Comparison of ENCODE assay signal across 7 cellular contexts in genomic region chr19:15360015-15360414, GRCh38. TPM values are rescaled to one million over a fixed set of nuclear protein-coding genes. Genes with fewer than 3 reads are reported as not detected.
A peak's percentile ranks its signal among the peaks of the same experiment; 100 is the strongest.
DNase-seq lines count a peak whose midpoint lies in the region; ATAC-seq, FAIRE-seq and TF ChIP-seq lines count a peak whose summit lies in the region.
"Not testable (repeated sequence)": the region's sequence is repeated elsewhere in the genome, so short reads cannot be mapped to it uniquely, and the experiment has no call there.

No MANE protein-coding gene starts in this region.

- H3K4me2 ChIP-seq in astrocyte (ENCODE audit: low read length); mesenchymal stem cell (ENCODE audit: low read length, poor library complexity, severe bottlenecking); osteoblast (ENCODE audit: insufficient read depth, low read length): not testable (repeated sequence)

- H4K91ac ChIP-seq in mesenchymal stem cell (ENCODE audit: low read length), result not testable (repeated sequence)

- H3K4me1 ChIP-seq in astrocyte (ENCODE audit: insufficient read depth, low read length); cardiac muscle cell (ENCODE audit: low read depth); mesenchymal stem cell (ENCODE audit: control insufficient read depth, insufficient read depth, low read depth, low read length); osteoblast (ENCODE audit: insufficient read depth, low read length): not testable (repeated sequence)

- peak; percentile 59 for ATAC-seq in HG03439 (IDR thresholded peaks at IDR 0.05; ENCODE audit: unreplicated experiment)

- H3K27me3 Mint-ChIP-seq in activated CD4-positive, alpha-beta memory T cell treated with anti-CD3 and anti-CD28 coated beads, Interleukin-2, amount 10 ng/mL, durations not matched to agents 7 days and 5 days; astrocyte (ENCODE audit: low read depth, unreplicated experiment): not testable (repeated sequence)

- H3K36me3 ChIP-seq in astrocyte (ENCODE audit: insufficient read depth, low read length) (peaks cover 36% of the 10 kb centered on the region), cardiac muscle cell (peaks cover 37% of the 10 kb centered on the region), mesenchymal stem cell (ENCODE audit: control insufficient read depth in 1 of 2, insufficient read depth in 2 of 2, low read depth in 1 of 2, low read length in 2 of 2) (peaks cover 68 to 71% of the 10 kb centered on the region in 2 experiments), osteoblast (ENCODE audit: insufficient read depth, low read length) (peaks cover 56% of the 10 kb centered on the region)

- peak; percentile 63 for DNase-seq in GM12865 (ENCODE audit: low read depth)
- DNase-seq in activated CD4-positive, alpha-beta memory T cell treated with anti-CD3 and anti-CD28 coated beads, Interleukin-2, amount 10 ng/mL, durations not matched to agents 7 days and 5 days, result peak; percentile 21
- not testable (repeated sequence) for DNase-seq in astrocyte (ENCODE audit: low read depth); cardiac muscle cell (ENCODE audit: low read depth in 1 of 2, low spot score in 1 of 2); mesenchymal stem cell
- DNase-seq in osteoblast (ENCODE audit: insufficient read length, low spot score, missing footprints), result peak; percentile 2

- not testable (repeated sequence) for H2BK5ac ChIP-seq in mesenchymal stem cell (ENCODE audit: low read depth, low read length, poor library complexity, severe bottlenecking)

- H3K9me3 Mint-ChIP-seq in activated CD4-positive, alpha-beta memory T cell treated with anti-CD3 and anti-CD28 coated beads, Interleukin-2, amount 10 ng/mL, durations not matched to agents 7 days and 5 days; astrocyte (ENCODE audit: unreplicated experiment): not testable (repeated sequence)

- peaks cover 17% of the 10 kb centered on the region for H3K79me1 ChIP-seq in mesenchymal stem cell (replicated peaks; ENCODE audit: low read length, poor library complexity, severe bottlenecking)

- not testable (repeated sequence) for H4K8ac ChIP-seq in mesenchymal stem cell (ENCODE audit: low read length)

- POLR2A ChIA-PET in activated CD4-positive, alpha-beta memory T cell treated with anti-CD3 and anti-CD28 coated beads, Interleukin-2, amount 10 ng/mL, durations not matched to agents 7 days and 5 days (lab: Charles Lee), result interaction anchor here (1.0 to 5.7 kb wide), 5 partner anchors 11 to 73 kb away, joined by 3 to 49 read pairs (median 5); partner anchors contain the start of genes AKAP8 and BRD4

- not testable (repeated sequence) for H3K4me3 Mint-ChIP-seq in activated CD4-positive, alpha-beta memory T cell treated with anti-CD3 and anti-CD28 coated beads, Interleukin-2, amount 10 ng/mL, durations not matched to agents 7 days and 5 days; astrocyte (ENCODE audit: unreplicated experiment)

- H2BK15ac ChIP-seq in mesenchymal stem cell (ENCODE audit: low read depth, poor library complexity, severe bottlenecking), result not testable (repeated sequence)

- not testable (repeated sequence) for H3K9ac ChIP-seq in astrocyte (ENCODE audit: low read length)
- peak overlapping the region; percentile 9 for H3K9ac ChIP-seq in mesenchymal stem cell (ENCODE audit: low read length)

- H3K23ac ChIP-seq in mesenchymal stem cell (ENCODE audit: low read length in 2 of 2), result not testable (repeated sequence)

- not testable (repeated sequence) for H3K4me3 ChIP-seq in GM12865 (ENCODE audit: low read depth, low read length); astrocyte (ENCODE audit: insufficient read depth, low read depth, low read length); cardiac muscle cell; mesenchymal stem cell (ENCODE audit: insufficient read depth in 1 of 2, low read depth in 1 of 2, low read length in 2 of 2); osteoblast (ENCODE audit: insufficient read depth, low read length)

- H3K4ac ChIP-seq in mesenchymal stem cell (ENCODE audit: low read depth in 1 of 2, low read length in 2 of 2), result not testable (repeated sequence)

- not testable (repeated sequence) for H3K14ac ChIP-seq in mesenchymal stem cell (ENCODE audit: low read length in 2 of 2)

- H3K79me2 ChIP-seq in astrocyte (ENCODE audit: insufficient read depth, low read length); osteoblast (ENCODE audit: insufficient read depth, low read length): not testable (repeated sequence)

- not testable (repeated sequence) for H3K27ac ChIP-seq in astrocyte (ENCODE audit: low read depth, low read length); mesenchymal stem cell (ENCODE audit: low read length, poor library complexity, severe bottlenecking); osteoblast (ENCODE audit: low read depth, low read length)
- peak overlapping the region; percentile 18 for H3K27ac ChIP-seq in cardiac muscle cell

- H3K27me3 ChIP-seq in astrocyte (ENCODE audit: insufficient read depth, low read length); cardiac muscle cell; mesenchymal stem cell (ENCODE audit: control insufficient read depth in 1 of 2, insufficient read depth in 1 of 2, low read length in 2 of 2); osteoblast (ENCODE audit: insufficient read depth, low read length): not testable (repeated sequence)

- H2AFZ ChIP-seq in astrocyte (ENCODE audit: low read depth, low read length); mesenchymal stem cell (ENCODE audit: low read depth, low read length); osteoblast (ENCODE audit: low read length): not testable (repeated sequence)

- H3K27ac Mint-ChIP-seq in activated CD4-positive, alpha-beta memory T cell treated with anti-CD3 and anti-CD28 coated beads, Interleukin-2, amount 10 ng/mL, durations not matched to agents 7 days and 5 days, result peak overlapping the region; percentile 56
- H3K27ac Mint-ChIP-seq in astrocyte (ENCODE audit: unreplicated experiment), result peak overlapping the region; percentile 34

- not testable (repeated sequence) for FAIRE-seq in astrocyte (lab: Jason Lieb, UNC)

- not testable (repeated sequence) for H3K18ac ChIP-seq in mesenchymal stem cell (ENCODE audit: low read depth in 1 of 2, low read length in 2 of 2)

- not testable (repeated sequence) for H2BK120ac ChIP-seq in mesenchymal stem cell (ENCODE audit: low read depth, low read length)

- peaks cover 52% of the 10 kb centered on the region for H3K36me3 Mint-ChIP-seq in activated CD4-positive, alpha-beta memory T cell treated with anti-CD3 and anti-CD28 coated beads, Interleukin-2, amount 10 ng/mL, durations not matched to agents 7 days and 5 days (ENCODE audit: low read depth)
- H3K36me3 Mint-ChIP-seq in astrocyte (ENCODE audit: low read depth, unreplicated experiment), result peaks cover 25% of the 10 kb centered on the region

- not testable (repeated sequence) for H2AK5ac ChIP-seq in mesenchymal stem cell (ENCODE audit: low read length, severe bottlenecking)

- not testable (repeated sequence) for TF ChIP-seq CTCF in GM12865 (IDR thresholded peaks at IDR 0.05; ENCODE audit: insufficient read depth, low read depth, low read length, missing control alignments); astrocyte (IDR thresholded peaks at IDR 0.05; ENCODE audit: insufficient read depth, low read depth, low read length); cardiac muscle cell (IDR thresholded peaks at IDR 0.05; ENCODE audit: low read depth, low read length); osteoblast (IDR thresholded peaks at IDR 0.05; ENCODE audit: extremely low read depth, low read depth, low read length)

- CTCF ChIA-PET in activated CD4-positive, alpha-beta memory T cell treated with anti-CD3 and anti-CD28 coated beads, Interleukin-2, amount 10 ng/mL, durations not matched to agents 7 days and 5 days (lab: Charles Lee), result interaction anchor here (0.7 to 4.0 kb wide), 4 partner anchors 19 to 196 kb away, joined by 3 to 18 read pairs (median 4); partner anchors contain the start of genes AKAP8 and AKAP8L

- H3K9me3 ChIP-seq in astrocyte (ENCODE audit: insufficient read depth, low read depth, low read length); cardiac muscle cell (ENCODE audit: low read depth); mesenchymal stem cell (ENCODE audit: control insufficient read depth, low read length); osteoblast (ENCODE audit: low read depth, low read length): not testable (repeated sequence)

- peaks cover 21% of the 10 kb centered on the region for H3K4me1 Mint-ChIP-seq in activated CD4-positive, alpha-beta memory T cell treated with anti-CD3 and anti-CD28 coated beads, Interleukin-2, amount 10 ng/mL, durations not matched to agents 7 days and 5 days
- peaks cover 14% of the 10 kb centered on the region for H3K4me1 Mint-ChIP-seq in astrocyte (ENCODE audit: low read depth, unreplicated experiment)

- H4K20me1 ChIP-seq in astrocyte (ENCODE audit: insufficient read depth, low read length), result peaks cover 11% of the 10 kb centered on the region
- H4K20me1 ChIP-seq in osteoblast (ENCODE audit: insufficient read depth, low read length), result not testable (repeated sequence)

- 90% methylated on average over 3 of the region's 4 CpGs for WGBS in mesenchymal stem cell

- not testable (repeated sequence) for H2BK12ac ChIP-seq in mesenchymal stem cell (ENCODE audit: low read length in 2 of 2)

RNA-seq across cellular contexts. Expression of gene AKAP8, which starts 19.6 kb away (rescaled TPM):
- total RNA-seq in activated CD4-positive, alpha-beta memory T cell treated with anti-CD3 and anti-CD28 coated beads, Interleukin-2, amount 10 ng/mL, durations not matched to agents 7 days and 5 days, result 10 to 100 TPM; 43.8 to 45.9 TPM
- total RNA-seq in astrocyte (35.6 and 40.1 TPM in 2 replicates), cardiac muscle cell (16.3 and 34.5 TPM in 2 replicates), osteoblast (18.1 and 18.6 TPM in 2 replicates)
- polyA plus RNA-seq in cardiac muscle cell, result 17.8 and 24.1 TPM in 2 replicates
- 15.4 TPM for polyA plus RNA-seq in mesenchymal stem cell (2013, experiment 1 of 2)
- polyA plus RNA-seq in mesenchymal stem cell (2013, experiment 2 of 2), result 14.1 TPM

RNA-seq across cellular contexts. Expression of gene BRD4, which starts 27.7 kb away (rescaled TPM):
- 100 to 1,000 TPM; 103 to 110 TPM for total RNA-seq in activated CD4-positive, alpha-beta memory T cell treated with anti-CD3 and anti-CD28 coated beads, Interleukin-2, amount 10 ng/mL, durations not matched to agents 7 days and 5 days
- total RNA-seq in astrocyte (116 and 128 TPM in 2 replicates), cardiac muscle cell (25.9 and 42.5 TPM in 2 replicates), osteoblast (25.0 and 25.7 TPM in 2 replicates)
- polyA plus RNA-seq in cardiac muscle cell, result 86.1 and 109 TPM in 2 replicates
- polyA plus RNA-seq in mesenchymal stem cell (2013, experiment 1 of 2), result 59.9 TPM
- polyA plus RNA-seq in mesenchymal stem cell (2013, experiment 2 of 2), result 57.1 TPM

RNA-seq across cellular contexts. Expression of gene AKAP8L, which starts 58.8 kb away (rescaled TPM):
- 10 to 100 TPM; 96.3 to 98.2 TPM for total RNA-seq in activated CD4-positive, alpha-beta memory T cell treated with anti-CD3 and anti-CD28 coated beads, Interleukin-2, amount 10 ng/mL, durations not matched to agents 7 days and 5 days
- total RNA-seq in astrocyte (101 and 105 TPM in 2 replicates), cardiac muscle cell (207 and 410 TPM in 2 replicates), osteoblast (63.9 and 69.5 TPM in 2 replicates)
- polyA plus RNA-seq in cardiac muscle cell, result 235 and 328 TPM in 2 replicates
- polyA plus RNA-seq in mesenchymal stem cell (2013, experiment 1 of 2), result 54.6 TPM
- polyA plus RNA-seq in mesenchymal stem cell (2013, experiment 2 of 2), result 48.4 TPM
